In genomic region chr17:35912942-35913341, GRCh38 we compare ENCODE assay signal across 1 cellular context.
A peak's percentile ranks its signal among the peaks of the same experiment; 100 is the strongest.
TF ChIP-seq lines count a peak whose summit lies in the region.

No MANE protein-coding gene starts in this region.

TF ChIP-seq in HepG2, 621 proteins besides CTCF, POLR2A, EP300 and RAD21:
- TF ChIP-seq, protein P1, sequence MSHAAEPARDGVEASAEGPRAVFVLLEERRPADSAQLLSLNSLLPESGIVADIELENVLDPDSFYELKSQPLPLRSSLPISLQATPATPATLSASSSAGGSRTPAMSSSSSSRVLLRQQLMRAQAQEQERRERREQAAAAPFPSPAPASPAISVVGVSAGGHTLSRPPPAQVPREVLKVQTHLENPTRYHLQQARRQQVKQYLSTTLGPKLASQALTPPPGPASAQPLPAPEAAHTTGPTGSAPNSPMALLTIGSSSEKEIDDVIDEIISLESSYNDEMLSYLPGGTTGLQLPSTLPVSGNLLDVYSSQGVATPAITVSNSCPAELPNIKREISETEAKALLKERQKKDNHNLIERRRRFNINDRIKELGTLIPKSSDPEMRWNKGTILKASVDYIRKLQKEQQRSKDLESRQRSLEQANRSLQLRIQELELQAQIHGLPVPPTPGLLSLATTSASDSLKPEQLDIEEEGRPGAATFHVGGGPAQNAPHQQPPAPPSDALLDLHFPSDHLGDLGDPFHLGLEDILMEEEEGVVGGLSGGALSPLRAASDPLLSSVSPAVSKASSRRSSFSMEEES (CRISPR knock-in tag; IDR thresholded peaks at IDR 0.05) = no peak
- peak; percentile 45 for TF ChIP-seq HNF4A (CRISPR knock-in tag; IDR thresholded peaks at IDR 0.05)
